ENCODE assay signal across 8 cellular contexts in the genomic region with DNA sequence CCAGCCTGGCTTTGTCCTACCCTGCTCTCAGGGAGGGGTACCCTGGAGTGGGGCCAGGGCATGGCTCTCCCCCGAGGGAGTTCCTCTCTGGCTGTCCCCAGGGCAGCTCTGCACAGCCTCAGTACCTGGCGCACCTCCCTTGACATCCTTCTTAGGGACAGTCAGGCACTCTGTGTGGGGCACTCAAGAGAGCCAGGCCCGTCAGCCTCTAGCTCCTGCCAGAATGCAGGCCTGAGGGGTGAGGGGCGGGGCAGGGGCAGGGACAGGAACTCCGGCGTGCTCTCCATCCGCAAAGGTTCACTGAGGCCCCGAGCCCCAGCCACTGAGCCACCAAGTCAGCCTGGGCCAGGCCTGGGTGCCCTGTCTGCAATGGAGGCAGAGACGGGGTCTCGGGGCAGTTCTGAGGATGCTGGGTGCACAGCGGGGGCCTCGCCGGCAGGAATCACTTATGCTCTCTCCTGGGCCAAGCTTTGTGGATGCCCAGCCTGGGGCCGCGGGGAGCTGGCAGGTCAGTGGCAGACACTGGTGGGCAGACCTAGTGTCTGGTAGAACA. TPM values are rescaled to one million over a fixed set of nuclear protein-coding genes. Genes with fewer than 3 reads are reported as not detected.
DNase-seq lines count a peak whose midpoint lies in the region; ATAC-seq, FAIRE-seq and TF ChIP-seq lines count a peak whose summit lies in the region.

No MANE protein-coding gene starts in this region.

- 0 out of 2 replicates have a peak overlapping the region, but pooled peaks have one; percentile 36 for H3K4me2 ChIP-seq in K562 (ENCODE audit: insufficient read depth, low read length)

- peaks cover 15 to 31% of the 10 kb centered on the region in 2 experiments for H3K4me1 ChIP-seq in K562 (replicated peaks in 1 of 2; ENCODE audit: control insufficient read depth in 2 of 2, insufficient read depth in 2 of 2, low read length in 2 of 2)

- ATAC-seq in HG03064 (IDR thresholded peaks at IDR 0.05; ENCODE audit: low read depth, unreplicated experiment): peak; percentile 18
- peak; percentile 9; the same call in 1 of the 3 replicates for ATAC-seq in K562
- ATAC-seq in naive thymus-derived CD8-positive, alpha-beta T cell: peak; percentile 21 to 23

- H3K9me3 Mint-ChIP-seq in naive thymus-derived CD8-positive, alpha-beta T cell: peaks cover 0 to 3% (median 0%) of the 10 kb centered on the region in 9 donors

- CTCF ChIA-PET in K562 (lab: Yijun Ruan, JAX; ENCODE audit: low intra/inter-chr PET ratio): no interaction called here

- peak overlapping the region; percentile 45; the same call in 1 of the 3 replicates for H3K27ac ChIP-seq in K562 (ENCODE audit: extremely low read depth, low read depth, low read length)

- H3K79me2 ChIP-seq in K562 (ENCODE audit: control insufficient read depth, insufficient read depth, low read length): 0 out of 3 replicates have a peak, but pooled peaks cover 3% of the 10 kb centered on the region

- no peaks in the 10 kb centered on the region for H3K27me3 ChIP-seq in K562 (ENCODE audit: control insufficient read depth in 2 of 2, insufficient read depth in 2 of 2, low read length in 2 of 2)

- FAIRE-seq in K562 (lab: Jason Lieb, UNC): no peak

- no peak overlapping the region for H2AFZ ChIP-seq in K562 (ENCODE audit: low read depth, low read length)

- H3K4me3 Mint-ChIP-seq in naive thymus-derived CD8-positive, alpha-beta T cell: peak overlapping the region; percentile 77 to 93 (median 89)

- peaks cover 13% of the 10 kb centered on the region; the same call in 1 of the 2 replicates for H4K20me1 ChIP-seq in K562 (replicated peaks; ENCODE audit: control insufficient read depth, insufficient read depth, low read length)

- H3K27me3 Mint-ChIP-seq in naive thymus-derived CD8-positive, alpha-beta T cell: no peaks in the 10 kb centered on the region

- no peak for TF ChIP-seq CTCF in K562 (IDR thresholded peaks at IDR 0.05 in 2 of 3, conservative IDR thresholded peaks at IDR 0.05 in 1 of 3; ENCODE audit: insufficient read depth in 2 of 3, low read depth in 1 of 3, low read length in 3 of 3)
- no peak for TF ChIP-seq CTCF in GM13976 (IDR thresholded peaks at IDR 0.05; ENCODE audit: borderline replicate concordance, control extremely low read depth, extremely low read depth, insufficient read depth, missing control alignments)

- no peak for TF ChIP-seq EP300 in K562 (IDR thresholded peaks at IDR 0.05; ENCODE audit: low read length)

- intact Hi-C loops in K562 (cut with micrococcal nuclease): no loop called here

- H3K36me3 ChIP-seq in K562 (ENCODE audit: control insufficient read depth, insufficient read depth, low read length): peaks cover 34% of the 10 kb centered on the region; the same call in 2 of the 3 replicates

- WGBS in K562 (ENCODE audit: insufficient coverage, low coverage, missing lambda C conversion rate): 82% methylated on average over 10 of the region's 15 CpGs

- BruUV-seq in K562 (replicated peaks; lab: Mats Ljungman, UMichigan): no TSS peak

- peaks cover 7 to 15% (median 13%) of the 10 kb centered on the region in 3 donors for H3K36me3 Mint-ChIP-seq in naive thymus-derived CD8-positive, alpha-beta T cell

- TF ChIP-seq RAD21 in K562 (CRISPR knock-in tag; conservative IDR thresholded peaks at IDR 0.05 in 1 of 2, IDR thresholded peaks at IDR 0.05 in 1 of 2): no peak

- no peak overlapping the region for H3K4me3 ChIP-seq in K562

- in situ Hi-C loops in K562 (cut with MboI): no loop called here
- in situ Hi-C loops in GM13976 (cut with MboI; ENCODE audit: low sequenced_read_pairs, unreplicated experiment): no loop called here

- POLR2A ChIA-PET in K562 (lab: Yijun Ruan, JAX): interaction anchor here (0.6 to 3.2 kb wide), 3 partner anchors 10 to 100 kb away, joined by 3 to 10 read pairs (median 4); a partner anchor contains a TSS
- POLR2A ChIA-PET in naive thymus-derived CD8-positive, alpha-beta T cell (lab: Charles Lee): interaction anchor here (0.8 to 2.9 kb wide), 3 partner anchors 10 to 158 kb away, joined by 5 to 33 read pairs (median 13); a partner anchor contains a TSS

- TF ChIP-seq POLR2A in K562 (conservative IDR thresholded peaks at IDR 0.05): no peak

- no peaks in the 10 kb centered on the region for H3K9me3 ChIP-seq in K562 (replicated peaks; ENCODE audit: control insufficient read depth, insufficient read depth, low read depth, low read length)

- H3K27ac Mint-ChIP-seq in naive thymus-derived CD8-positive, alpha-beta T cell: peak overlapping the region; percentile 79 to 97 (median 95)

- DNase-seq in NCI-H2107 treated with DMSO at 0.1 percent for 48 hours (lab: John Stamatoyannopoulos, UW; ENCODE audit: unreplicated experiment) (peak; percentile 56), NCI-H2107 (lab: John Stamatoyannopoulos, UW) (no peak), K562 (ENCODE audit: extremely low read depth in 1 of 4, low spot score in 3 of 4) (peak in 1 of 4 experiments; percentile 11), GM13976 (ENCODE audit: low spot score) (no peak), kidney glomerular epithelial cell (lab: John Stamatoyannopoulos, UW) (no peak)
- DNase-seq in naive thymus-derived CD8-positive, alpha-beta T cell: peak in 1 of 10 donors; percentile 31
- no peak for DNase-seq in activated CD8-positive, alpha-beta memory T cell treated with anti-CD3 and anti-CD28 coated beads for 24 hours

- H3K4me1 Mint-ChIP-seq in naive thymus-derived CD8-positive, alpha-beta T cell: peaks cover 11 to 32% (median 24%) of the 10 kb centered on the region in 4 donors

- no peaks in the 10 kb centered on the region for H3K9me1 ChIP-seq in K562 (ENCODE audit: control insufficient read depth, insufficient read depth, low read length)

- peak overlapping the region in 1 of 2 experiments; percentile 31; a peak in 1 of 4 replicates for H3K9ac ChIP-seq in K562 (ENCODE audit: insufficient read depth in 1 of 2, low read depth in 2 of 2, low read length in 2 of 2)

TF ChIP-seq in K562, 482 proteins besides CTCF, POLR2A, EP300 and RAD21 (continues in another document):
- TF ChIP-seq ZC3H4 (CRISPR knock-in tag; IDR thresholded peaks at IDR 0.05; ENCODE audit: borderline replicate concordance) (no peak), MEF2A (IDR thresholded peaks at IDR 0.05; ENCODE audit: control insufficient read depth, low read depth, low read length) (no peak), RBFOX2 (IDR thresholded peaks at IDR 0.05; ENCODE audit: low read depth, low read length) (peak; percentile 32; the same call in 1 of the 2 replicates), HCFC1 (IDR thresholded peaks at IDR 0.05; ENCODE audit: low read depth, low read length) (no peak), TSC22D4 (tag; IDR thresholded peaks at IDR 0.05) (no peak), PTTG1 (tag; IDR thresholded peaks at IDR 0.05; ENCODE audit: low read depth) (no peak)
- TF ChIP-seq, protein P1, sequence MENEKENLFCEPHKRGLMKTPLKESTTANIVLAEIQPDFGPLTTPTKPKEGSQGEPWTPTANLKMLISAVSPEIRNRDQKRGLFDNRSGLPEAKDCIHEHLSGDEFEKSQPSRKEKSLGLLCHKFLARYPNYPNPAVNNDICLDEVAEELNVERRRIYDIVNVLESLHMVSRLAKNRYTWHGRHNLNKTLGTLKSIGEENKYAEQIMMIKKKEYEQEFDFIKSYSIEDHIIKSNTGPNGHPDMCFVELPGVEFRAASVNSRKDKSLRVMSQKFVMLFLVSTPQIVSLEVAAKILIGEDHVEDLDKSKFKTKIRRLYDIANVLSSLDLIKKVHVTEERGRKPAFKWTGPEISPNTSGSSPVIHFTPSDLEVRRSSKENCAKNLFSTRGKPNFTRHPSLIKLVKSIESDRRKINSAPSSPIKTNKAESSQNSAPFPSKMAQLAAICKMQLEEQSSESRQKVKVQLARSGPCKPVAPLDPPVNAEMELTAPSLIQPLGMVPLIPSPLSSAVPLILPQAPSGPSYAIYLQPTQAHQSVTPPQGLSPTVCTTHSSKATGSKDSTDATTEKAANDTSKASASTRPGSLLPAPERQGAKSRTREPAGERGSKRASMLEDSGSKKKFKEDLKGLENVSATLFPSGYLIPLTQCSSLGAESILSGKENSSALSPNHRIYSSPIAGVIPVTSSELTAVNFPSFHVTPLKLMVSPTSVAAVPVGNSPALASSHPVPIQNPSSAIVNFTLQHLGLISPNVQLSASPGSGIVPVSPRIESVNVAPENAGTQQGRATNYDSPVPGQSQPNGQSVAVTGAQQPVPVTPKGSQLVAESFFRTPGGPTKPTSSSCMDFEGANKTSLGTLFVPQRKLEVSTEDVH (IDR thresholded peaks at IDR 0.05; ENCODE audit: low read depth, partially characterized antibody): no peak

RNA-seq across cellular contexts. Expression of a gene that starts 10.1 kb away (rescaled TPM):
- 23.2 and 66.1 TPM in 2 replicates for total RNA-seq in K562 (2011; cell fraction: chromatin; rRNA removed; ENCODE audit: low replicate concordance)
- total RNA-seq in K562 (2011; cell fraction: nucleolus; rRNA removed): 28.6 and 29.9 TPM in 2 replicates
- total RNA-seq in K562 (2011; cell fraction: nucleoplasm; rRNA removed): 24.9 and 30.2 TPM in 2 replicates
- total RNA-seq in K562 (2014; rRNA removed): 21.1 and 23.1 TPM in 2 replicates
- total RNA-seq in K562 (2014; rRNA removed; fragmentation: Illumina TruSeq; extraction: Trizol): 5.1 and 6.4 TPM in 2 replicates
- total RNA-seq in K562 (2015; rRNA removed; fragmentation: Illumina TruSeq; extraction: Trizol): 15.0 and 16.0 TPM in 2 replicates
- 29.0 and 30.0 TPM in 2 replicates for total RNA-seq in K562 (2021)
- polyA plus RNA-seq in K562 (2011; rRNA removed): 14.3 and 17.7 TPM in 2 replicates
- polyA plus RNA-seq in K562 (2011; cell fraction: cytosol; rRNA removed): 17.9 and 46.8 TPM in 2 replicates
- 22.4 and 50.0 TPM in 2 replicates for polyA plus RNA-seq in K562 (2011; cell fraction: nucleus; rRNA removed)
- 18.8 and 23.1 TPM in 2 replicates for polyA plus RNA-seq in K562 (2012)
- 24.5 and 36.9 TPM in 2 replicates for polyA plus RNA-seq in K562 (2014; fragmentation: Illumina TruSeq; extraction: Trizol)
- polyA plus RNA-seq in K562 (2014; fragmentation: Nextera tagmentation; extraction: Ambion mirVana): under 1 TPM; 0.14 to 0.38 TPM
- 15.9 and 18.1 TPM in 2 replicates for polyA plus RNA-seq in K562 (2014; rRNA removed)
- polyA minus RNA-seq in K562 (2011; rRNA and poly(A)+ RNA removed): 6.9 and 18.5 TPM in 2 replicates
- 15.1 and 16.3 TPM in 2 replicates for polyA minus RNA-seq in K562 (2011; cell fraction: cytosol; rRNA and poly(A)+ RNA removed)
- 6.2 and 7.5 TPM in 2 replicates for polyA minus RNA-seq in K562 (2011; cell fraction: nucleus; rRNA and poly(A)+ RNA removed)
- total RNA-seq in naive thymus-derived CD8-positive, alpha-beta T cell: 10 to 100 TPM; 14.1 to 14.6 TPM
- 1 to 10 TPM; 2.8 to 4.8 (median 3.4) TPM for polyA plus RNA-seq in naive thymus-derived CD8-positive, alpha-beta T cell
